8 cellular contexts compared by ENCODE assay signal in genomic region chr2:231604685-231605606, GRCh38.
DNase-seq lines count a peak whose midpoint lies in the region; ATAC-seq and TF ChIP-seq lines count a peak whose summit lies in the region.

No MANE protein-coding gene starts in this region.

- ATAC-seq in GM21786 (IDR thresholded peaks at IDR 0.05; ENCODE audit: unreplicated experiment): peak; percentile 92

- CTCF ChIA-PET in RWPE1 (lab: Yijun Ruan, JAX): interaction anchor here (0.6 to 0.9 kb wide), 2 partner anchors 35 to 110 kb away, joined by 3 to 4 read pairs; no protein-coding TSS in a partner anchor

- peak overlapping the region; percentile 54 for H3K4me3 ChIP-seq in fibroblast of pulmonary artery (replicated peaks; ENCODE audit: low read depth, low read length)

- DNase-seq in DMS79 (lab: John Stamatoyannopoulos, UW): peak; percentile 89
- DNase-seq in Kasumi-1 (lab: John Stamatoyannopoulos, UW): peak; percentile 37 to 46
- peak; percentile 97 for DNase-seq in RWPE1 (ENCODE audit: low spot score)
- peak; percentile 92 for DNase-seq in activated T-helper 9 cell treated with anti-CD3 and anti-CD28 coated beads, Interleukin-2, amount 50 U/mL, for 16 hours (ENCODE audit: low read depth)
- DNase-seq in fibroblast of pulmonary artery (ENCODE audit: low read depth): peak; percentile 99
- DNase-seq in stimulated activated naive CD4-positive, alpha-beta T cell treated with Interleukin-2 at 50 U/mL for 16 hours (lab: John Stamatoyannopoulos, UW): peak; percentile 91

- peak overlapping the region; percentile 91 for H3K27ac ChIP-seq in RWPE1

- POLR2A ChIA-PET in RWPE1 (lab: Yijun Ruan, JAX; ENCODE audit: low non-redundant PET): interaction anchor here (0.6 kb wide), 1 partner anchor 35 kb away, joined by 4 read pairs; no protein-coding TSS in a partner anchor

- TF ChIP-seq CTCF in RWPE1 (conservative IDR thresholded peaks at IDR 0.05; ENCODE audit: low read depth) (no peak), fibroblast of pulmonary artery (IDR thresholded peaks at IDR 0.05; ENCODE audit: low read length, missing control alignments) (no peak), nephron (IDR thresholded peaks at IDR 0.05; ENCODE audit: unreplicated experiment in 3 of 3) (no peak)

- H3K4me3 Mint-ChIP-seq in nephron: peak overlapping the region; percentile 69 to 77 (median 76)

- H3K4me1 Mint-ChIP-seq in nephron: peaks cover 34% of the 10 kb centered on the region

- no peaks in the 10 kb centered on the region for H3K9me3 Mint-ChIP-seq in nephron

- no peaks in the 10 kb centered on the region for H3K36me3 Mint-ChIP-seq in nephron (ENCODE audit: low read depth)

- peaks cover 4% of the 10 kb centered on the region for H3K27me3 Mint-ChIP-seq in nephron (ENCODE audit: low read depth)

- peak overlapping the region; percentile 80 to 98 (median 83) for H3K27ac Mint-ChIP-seq in nephron

Comparison
In these comparisons a context has a peak if more than half of its experiments do, and no peak if none do; other contexts are left out.
1. Peak in every context shown above with its lines: DNase-seq, ATAC-seq, H3K4me3 ChIP-seq and H3K27ac ChIP-seq.
2. DNase-seq: peak in every context shown above with its lines; median percentile 99 in fibroblast of pulmonary artery; 97 in RWPE1; 92 in activated T-helper 9 cell treated with anti-CD3 and anti-CD28 coated beads, Interleukin-2, amount 50 U/mL, for 16 hours; 91 in stimulated activated naive CD4-positive, alpha-beta T cell treated with Interleukin-2 at 50 U/mL for 16 hours; 89 in DMS79; 42 in Kasumi-1.